ENCODE assay signal across 8 cellular contexts in genomic region chr2:67840460-67841068, GRCh38.
DNase-seq lines count a peak whose midpoint lies in the region; ATAC-seq and TF ChIP-seq lines count a peak whose summit lies in the region.

No MANE protein-coding gene starts in this region.

- no peaks in the 10 kb centered on the region for H3K9me3 Mint-ChIP-seq in stimulated activated naive B cell treated with anti-CD40 and anti-IgM and Interleukin-4, amounts not matched to agents 10 μg/mL and 1 μg/mL and 100 μg/mL, for 72 hours

- peaks cover 0 to 1% of the 10 kb centered on the region in 2 donors for H3K4me1 Mint-ChIP-seq in stimulated activated naive B cell treated with anti-CD40 and anti-IgM and Interleukin-4, amounts not matched to agents 10 μg/mL and 1 μg/mL and 100 μg/mL, for 72 hours

- peaks cover 4% of the 10 kb centered on the region; the same call in 1 of the 2 replicates for H3K9me1 ChIP-seq in IMR-90 (ENCODE audit: insufficient read depth, low read length)

- dilution Hi-C loops in IMR-90 (cut with HindIII; ENCODE audit: low sequenced_read_pairs, unreplicated experiment), result no loop called here

- no peak overlapping the region for H3K9ac ChIP-seq in IMR-90 (ENCODE audit: low read depth, low read length)

- no peak overlapping the region for H3K14ac ChIP-seq in IMR-90 (replicated peaks; ENCODE audit: low read depth, low read length)

- H3K4me1 ChIP-seq in IMR-90 (ENCODE audit: control insufficient read depth, insufficient read depth, low read length) (peaks cover 4% of the 10 kb centered on the region; the same call in 1 of the 2 replicates), Panc1 (ENCODE audit: control insufficient read depth, insufficient read depth, low read length) (no peaks in the 10 kb centered on the region)

- intact Hi-C loops in IMR-90 (cut with micrococcal nuclease) (loop anchor here (1.0 to 10.0 kb wide), 9 partner anchors 108 to 1826 kb away; partner anchors contain the start of gene MEIS1), Panc1 (cut with micrococcal nuclease; ENCODE audit: unreplicated experiment) (loop anchor here (5.0 kb wide), 4 partner anchors 108 to 1413 kb away; no protein-coding TSS in a partner anchor), left colon (cut with DNase I, micrococcal nuclease) (loop anchor here in 1 of 2 donors (10.0 kb wide), 1 partner anchor 194 kb away; no protein-coding TSS in a partner anchor)

- no peaks in the 10 kb centered on the region for H3K9me3 ChIP-seq in IMR-90 (ENCODE audit: control insufficient read depth, insufficient read depth, low read length)
- no peaks in the 10 kb centered on the region for H3K9me3 ChIP-seq in Panc1 (ENCODE audit: control insufficient read depth, insufficient read depth, low read depth, low read length)

- no peaks in the 10 kb centered on the region for H3K36me3 Mint-ChIP-seq in stimulated activated naive B cell treated with anti-CD40 and anti-IgM and Interleukin-4, amounts not matched to agents 10 μg/mL and 1 μg/mL and 100 μg/mL, for 72 hours

- TF ChIP-seq CTCF in IMR-90 (conservative IDR thresholded peaks at IDR 0.05; ENCODE audit: low read depth, low read length) (peak; percentile 95), Panc1 (IDR thresholded peaks at IDR 0.05) (peak; percentile 86)

- H3K27ac Mint-ChIP-seq in stimulated activated naive B cell treated with anti-CD40 and anti-IgM and Interleukin-4, amounts not matched to agents 10 μg/mL and 1 μg/mL and 100 μg/mL, for 72 hours, result no peak overlapping the region

- no peak overlapping the region for H3K4me3 ChIP-seq in IMR-90 (ENCODE audit: insufficient read depth, low read depth, low read length)
- H3K4me3 ChIP-seq in Panc1 (ENCODE audit: low read depth in 2 of 2, low read length in 2 of 2), result no peak overlapping the region

- H3K23ac ChIP-seq in IMR-90 (ENCODE audit: low read depth, low read length), result no peak overlapping the region

- H4K91ac ChIP-seq in IMR-90 (ENCODE audit: insufficient read depth, low read depth, low read length), result no peak overlapping the region

- H4K8ac ChIP-seq in IMR-90 (ENCODE audit: low read depth in 2 of 2, low read length in 2 of 2), result no peak overlapping the region

- no peak overlapping the region for H3K56ac ChIP-seq in IMR-90 (ENCODE audit: extremely low read depth, insufficient read depth, low read length)

- H3K4ac ChIP-seq in IMR-90 (ENCODE audit: low read depth, low read length), result peak overlapping the region; percentile 57; the same call in 1 of the 2 replicates

- peak overlapping the region; percentile 62 for H2AK9ac ChIP-seq in IMR-90 (replicated peaks; ENCODE audit: low read depth, low read length, poor library complexity)

- H3K4me2 ChIP-seq in IMR-90 (ENCODE audit: low read depth, low read length), result no peak overlapping the region

- no peaks in the 10 kb centered on the region for H3K79me1 ChIP-seq in IMR-90 (ENCODE audit: low read depth in 1 of 2, low read length in 2 of 2)

- no peak overlapping the region for H3K4me3 Mint-ChIP-seq in stimulated activated naive B cell treated with anti-CD40 and anti-IgM and Interleukin-4, amounts not matched to agents 10 μg/mL and 1 μg/mL and 100 μg/mL, for 72 hours

- H2AFZ ChIP-seq in IMR-90 (replicated peaks; ENCODE audit: low read length, poor library complexity), result peak overlapping the region; percentile 73

- no peaks in the 10 kb centered on the region for H3K27me3 ChIP-seq in IMR-90 (ENCODE audit: control insufficient read depth, insufficient read depth, low read length)
- peaks cover 6% of the 10 kb centered on the region for H3K27me3 ChIP-seq in Panc1 (ENCODE audit: control insufficient read depth, insufficient read depth, low read length)

- peak overlapping the region; percentile 49; the same call in 1 of the 2 replicates for H2BK120ac ChIP-seq in IMR-90 (ENCODE audit: low read depth, low read length)

- no peak overlapping the region for H4K5ac ChIP-seq in IMR-90 (ENCODE audit: low read depth, low read length)

- BruUV-seq in IMR-90 (replicated peaks; lab: Mats Ljungman, UMichigan) (no TSS peak), Panc1 (replicated peaks; lab: Mats Ljungman, UMichigan) (no TSS peak)

- 0 out of 2 replicates have a peak, but pooled peaks have one; percentile 36 for TF ChIP-seq POLR2A in IMR-90 (IDR thresholded peaks at IDR 0.05; ENCODE audit: low read depth, low read length)

- no peaks in the 10 kb centered on the region for H4K20me1 ChIP-seq in IMR-90 (ENCODE audit: insufficient read depth, low read length)

- H3K27ac ChIP-seq in IMR-90 (ENCODE audit: insufficient read depth, low read length) (no peak overlapping the region), Panc1 (ENCODE audit: low read length) (no peak overlapping the region)

- POLR2A ChIA-PET in IMR-90 (lab: Charles Lee; ENCODE audit: unreplicated experiment), result interaction anchor here (0.6 kb wide), 1 partner anchor 190 kb away, joined by 3 read pairs; no protein-coding TSS in a partner anchor
- POLR2A ChIA-PET in Panc1 (lab: Charles Lee), result no interaction called here

- H2BK20ac ChIP-seq in IMR-90 (ENCODE audit: low read depth, low read length), result peak overlapping the region; percentile 69; the same call in 1 of the 2 replicates

- H3K18ac ChIP-seq in IMR-90 (ENCODE audit: low read depth, low read length), result no peak overlapping the region

- TF ChIP-seq RAD21 in IMR-90 (IDR thresholded peaks at IDR 0.05; ENCODE audit: low read length), result peak; percentile 98

- 10% methylated on average over 2 of the region's 5 CpGs; no CpG with 5 or more reads in 1 of the 2 experiments for WGBS in IMR-90 (ENCODE audit: extremely low coverage in 2 of 2, insufficient read length in 1 of 2), 2 experiments

- in situ Hi-C loops in IMR-90 (cut with MboI; ENCODE audit: low sequenced_read_pairs) (loop anchor here (10.0 to 25.0 kb wide), 4 partner anchors 184 to 1266 kb away; no protein-coding TSS in a partner anchor), Panc1 (cut with HindIII; ENCODE audit: low pct_unique_long_range_greater_than_20kb, low sequenced_read_pairs) (no loop called here)

- no peak overlapping the region for H2BK5ac ChIP-seq in IMR-90 (ENCODE audit: low read depth, low read length, poor library complexity, severe bottlenecking)

- H2BK15ac ChIP-seq in IMR-90 (ENCODE audit: low read depth, low read length), result 0 out of 3 replicates have a peak overlapping the region, but pooled peaks have one; percentile 3

- peaks cover 16 to 21% of the 10 kb centered on the region in 2 donors for H3K27me3 Mint-ChIP-seq in stimulated activated naive B cell treated with anti-CD40 and anti-IgM and Interleukin-4, amounts not matched to agents 10 μg/mL and 1 μg/mL and 100 μg/mL, for 72 hours

- DNase-seq in DMS53 (lab: John Stamatoyannopoulos, UW) (peak; percentile 89), IMR-90 (peak; percentile 82), Panc1 (ENCODE audit: low read depth, low spot score) (peak; percentile 42), cerebellar nuclear complex (lab: John Stamatoyannopoulos, UW) (peak; percentile 35 to 41), left colon (peak; percentile 42 to 43)
- peak; percentile 35 for DNase-seq in stimulated activated naive B cell treated with anti-CD40 and anti-IgM and Interleukin-4, amounts not matched to agents 10 μg/mL and 1 μg/mL and 100 μg/mL, for 72 hours
- no peak for DNase-seq in activated CD4-positive, CD25-positive, alpha-beta regulatory T cell treated with anti-CD3 and anti-CD28 coated beads, Interleukin-2, amount 50 U/mL, for 72 hours

- ATAC-seq in GM19452 (IDR thresholded peaks at IDR 0.05; ENCODE audit: unreplicated experiment) (peak; percentile 80), IMR-90 (ENCODE audit: low read depth) (peak; percentile 92), Panc1 (peak; percentile 99), left colon (peak; percentile 89)
- ATAC-seq in stimulated activated naive B cell treated with anti-CD40 and anti-IgM and Interleukin-4, amounts not matched to agents 10 μg/mL and 1 μg/mL and 100 μg/mL, for 72 hours (replicated peaks), result peak; percentile 97 to 98

- CTCF ChIA-PET in IMR-90 (lab: Yijun Ruan, JAX), result interaction anchor here (0.5 to 2.1 kb wide), 8 partner anchors 107 to 1339 kb away, joined by 3 to 13 read pairs (median 4); no protein-coding TSS in a partner anchor
- CTCF ChIA-PET in Panc1 (lab: Charles Lee), result interaction anchor here (0.6 to 0.9 kb wide), 2 partner anchors 107 to 191 kb away, joined by 3 to 5 read pairs; no protein-coding TSS in a partner anchor

- H2AK5ac ChIP-seq in IMR-90 (ENCODE audit: low read depth, low read length), result peak overlapping the region; percentile 37; the same call in 1 of the 2 replicates

- H3K36me3 ChIP-seq in IMR-90 (ENCODE audit: control insufficient read depth, insufficient read depth, low read length) (no peaks in the 10 kb centered on the region), Panc1 (ENCODE audit: control insufficient read depth, insufficient read depth, low read length) (no peaks in the 10 kb centered on the region)

TF ChIP-seq in IMR-90, 13 proteins besides CTCF, POLR2A, EP300 and RAD21:
- TF ChIP-seq SMC3 (IDR thresholded peaks at IDR 0.05; ENCODE audit: low read depth, low read length) (peak; percentile 88), CHD1 (IDR thresholded peaks at IDR 0.05; ENCODE audit: low read depth, low read length) (no peak), MAZ (IDR thresholded peaks at IDR 0.05; ENCODE audit: borderline replicate concordance, low read depth, low read length) (no peak), CEBPB (IDR thresholded peaks at IDR 0.05; ENCODE audit: low read depth, low read length) (no peak)
TF ChIP-seq in IMR-90: peak in this region for 1.
